In genomic region chr12:31510034-31510433, GRCh38 we compare ENCODE assay signal across 1 cellular context.
TF ChIP-seq lines count a peak whose summit lies in the region.

No MANE protein-coding gene starts in this region.

TF ChIP-seq in IMR-90, 13 proteins besides CTCF, POLR2A, EP300 and RAD21:
- no peak for TF ChIP-seq USF2 (IDR thresholded peaks at IDR 0.05; ENCODE audit: low read depth, low read length)
- no peak for TF ChIP-seq RFX5 (IDR thresholded peaks at IDR 0.05; ENCODE audit: low read depth, low read length)
- no peak for TF ChIP-seq SMC3 (IDR thresholded peaks at IDR 0.05; ENCODE audit: low read depth, low read length)
- no peak for TF ChIP-seq ELK1 (IDR thresholded peaks at IDR 0.05; ENCODE audit: borderline replicate concordance, low read depth, low read length)
- TF ChIP-seq MAZ (IDR thresholded peaks at IDR 0.05; ENCODE audit: borderline replicate concordance, low read depth, low read length): no peak
- TF ChIP-seq BHLHE40 (IDR thresholded peaks at IDR 0.05; ENCODE audit: low read depth, low read length): no peak
- no peak for TF ChIP-seq FOS (IDR thresholded peaks at IDR 0.05; ENCODE audit: low read depth, low read length)
- TF ChIP-seq RCOR1 (IDR thresholded peaks at IDR 0.05; ENCODE audit: insufficient replicate concordance, low read length): no peak
- TF ChIP-seq CEBPB (IDR thresholded peaks at IDR 0.05; ENCODE audit: low read depth, low read length): no peak
TF ChIP-seq in IMR-90: peak in this region for 0.
